11 cellular contexts compared by ENCODE assay signal in genomic region chr20:36847710-36848040, GRCh38. TPM values are rescaled to one million over a fixed set of nuclear protein-coding genes. Genes with fewer than 3 reads are reported as not detected.
DNase-seq lines count a peak whose midpoint lies in the region; ATAC-seq, FAIRE-seq and TF ChIP-seq lines count a peak whose summit lies in the region.
"Had no signal": no experiment of that assay in that cellular context is flagged by ENCODE, and none has a peak within 500 bp of the region (broad histone marks: within the 10 kb centered on the region; RNA-seq: fewer than 3 reads in every experiment).

No MANE protein-coding gene starts in this region.

- ATAC-seq in Right ventricle myocardium inferior (no peak), HG02970 (IDR thresholded peaks at IDR 0.05; ENCODE audit: low FRiP score, unreplicated experiment) (no peak)
- ATAC-seq: stimulated activated effector memory CD8-positive, alpha-beta T cell treated with anti-CD3 and anti-CD28 coated beads, Interleukin-12 subunit alpha, Interleukin-12 subunit beta, amount 100 ng/mL, for 72 hours had no signal

- TF ChIP-seq EP300 in esophagus muscularis mucosa (IDR thresholded peaks at IDR 0.05) (no peak), ovary (IDR thresholded peaks at IDR 0.05) (no peak)

- no peak for DNase-seq in cardiac muscle cell (ENCODE audit: low read depth in 1 of 2, low spot score in 1 of 2)
- no peak for DNase-seq in Right ventricle myocardium inferior (ENCODE audit: missing footprints)
- DNase-seq in esophagus muscularis mucosa (ENCODE audit: extremely low spot score): no peak
- no peak for DNase-seq in ovary
- no peak for DNase-seq in vagina (ENCODE audit: extremely low spot score in 2 of 2)
- DNase-seq in NCI-H510A treated with DMSO at 0.1 percent for 48 hours (lab: John Stamatoyannopoulos, UW): no peak
- DNase-seq in small intestine: no peak
- DNase-seq: NCI-H1105 had no signal

- TF ChIP-seq CTCF in cardiac muscle cell (IDR thresholded peaks at IDR 0.05; ENCODE audit: low read depth, low read length): no peak
- no peak for TF ChIP-seq CTCF in esophagus muscularis mucosa (IDR thresholded peaks at IDR 0.05)
- TF ChIP-seq CTCF in ovary (IDR thresholded peaks at IDR 0.05): no peak
- no peak for TF ChIP-seq CTCF in vagina (IDR thresholded peaks at IDR 0.05)

- H3K27me3 ChIP-seq in cardiac muscle cell (no peaks in the 10 kb centered on the region), esophagus muscularis mucosa (no peaks in the 10 kb centered on the region), ovary (no peaks in the 10 kb centered on the region), vagina (no peaks in the 10 kb centered on the region), small intestine (ENCODE audit: control insufficient read depth in 2 of 2, insufficient read depth in 2 of 2, low read length in 2 of 2) (no peaks in the 10 kb centered on the region)

- FAIRE-seq in small intestine (lab: Jason Lieb, UNC): no peak

- H3K9me3 ChIP-seq in cardiac muscle cell (ENCODE audit: low read depth): no peaks in the 10 kb centered on the region
- H3K9me3 ChIP-seq in esophagus muscularis mucosa: peaks cover 0 to 2% (median 0%) of the 10 kb centered on the region in 4 donors
- H3K9me3 ChIP-seq in ovary: no peaks in the 10 kb centered on the region
- H3K9me3 ChIP-seq in vagina: no peaks in the 10 kb centered on the region
- no peaks in the 10 kb centered on the region for H3K9me3 ChIP-seq in small intestine (ENCODE audit: control insufficient read depth, low read depth)

- intact Hi-C loops in Right ventricle myocardium inferior (cut with DNase I) (no loop called here), esophagus muscularis mucosa (cut with DNase I) (no loop called here), ovary (cut with DNase I) (no loop called here), vagina (cut with DNase I) (no loop called here)

- H3K4me3 ChIP-seq in cardiac muscle cell (no peak overlapping the region), esophagus muscularis mucosa (no peak overlapping the region), ovary (no peak overlapping the region), vagina (no peak overlapping the region), small intestine (ENCODE audit: low read depth in 1 of 2, low read length in 2 of 2) (no peak overlapping the region)

- 35% methylated on average over 1 of the region's 1 CpG for WGBS in esophagus muscularis mucosa
- 63 to 70% (median 68%) methylated on average over 1 of the region's 1 CpG for WGBS in ovary, 3 donors
- 72 to 96% (median 86%) methylated on average over 1 of the region's 1 CpG for WGBS in small intestine, 3 donors

- peak overlapping the region; percentile 37 for H3K27ac ChIP-seq in cardiac muscle cell
- H3K27ac ChIP-seq in esophagus muscularis mucosa (replicated peaks in 1 of 4): peak overlapping the region; percentile 90 to 96 (median 95)
- H3K27ac ChIP-seq in ovary: peak overlapping the region; percentile 53 to 65
- H3K27ac ChIP-seq in vagina: peak overlapping the region; percentile 93
- H3K27ac ChIP-seq in small intestine (ENCODE audit: low read depth in 1 of 2, low read length in 1 of 2): peak overlapping the region in 1 of 2 donors; percentile 94

- H3K36me3 ChIP-seq in cardiac muscle cell: no peaks in the 10 kb centered on the region
- peaks cover 0 to 3% (median 0%) of the 10 kb centered on the region in 4 donors for H3K36me3 ChIP-seq in esophagus muscularis mucosa
- H3K36me3 ChIP-seq in ovary: no peaks in the 10 kb centered on the region
- H3K36me3 ChIP-seq in vagina: no peaks in the 10 kb centered on the region
- H3K36me3 ChIP-seq in small intestine (ENCODE audit: control insufficient read depth in 2 of 2, insufficient read depth in 2 of 2, low read length in 2 of 2): no peaks in the 10 kb centered on the region

- TF ChIP-seq POLR2A in esophagus muscularis mucosa (IDR thresholded peaks at IDR 0.05; ENCODE audit: low read depth) (no peak), ovary (IDR thresholded peaks at IDR 0.05) (no peak), vagina (IDR thresholded peaks at IDR 0.05) (no peak)

- peaks cover 11% of the 10 kb centered on the region for H3K4me1 ChIP-seq in cardiac muscle cell (ENCODE audit: low read depth)
- H3K4me1 ChIP-seq in esophagus muscularis mucosa: peaks cover 70 to 95% (median 91%) of the 10 kb centered on the region in 4 donors
- H3K4me1 ChIP-seq in ovary (ENCODE audit: insufficient read depth): peaks cover 17% of the 10 kb centered on the region
- H3K4me1 ChIP-seq in vagina: peaks cover 66% of the 10 kb centered on the region
- H3K4me1 ChIP-seq in small intestine (ENCODE audit: control insufficient read depth in 2 of 2, insufficient read depth in 1 of 2, low read depth in 1 of 2, low read length in 1 of 2): peaks cover 0 to 5% of the 10 kb centered on the region in 2 donors

RNA-seq across cellular contexts. Expression of gene TLDC2, which starts 28.3 kb away (rescaled TPM):
- total RNA-seq in cardiac muscle cell: 0.32 TPM in 1 of 2 replicates, not detected in the other
- polyA plus RNA-seq in cardiac muscle cell: not detected in 2 replicates
- not detected for total RNA-seq in Right ventricle myocardium inferior
- under 1 TPM in 3 of 4 donors, not detected in 1; 0.34 to 0.66 (median 0.42) TPM for total RNA-seq in esophagus muscularis mucosa
- under 1 TPM in 3 of 7 donors, not detected in 4; 0.10 to 0.95 (median 0.92) TPM for total RNA-seq in ovary
- polyA plus RNA-seq in ovary: under 1 TPM; 0.11 to 0.33 TPM
- total RNA-seq in vagina: 3.9 TPM
- 10 to 100 TPM; 19.5 to 61.6 (median 43.6) TPM for polyA plus RNA-seq in small intestine
- total RNA-seq: mesenteric fat pad had no signal
